Comparison of ENCODE assay signal across 19 cellular contexts in the genomic region with DNA sequence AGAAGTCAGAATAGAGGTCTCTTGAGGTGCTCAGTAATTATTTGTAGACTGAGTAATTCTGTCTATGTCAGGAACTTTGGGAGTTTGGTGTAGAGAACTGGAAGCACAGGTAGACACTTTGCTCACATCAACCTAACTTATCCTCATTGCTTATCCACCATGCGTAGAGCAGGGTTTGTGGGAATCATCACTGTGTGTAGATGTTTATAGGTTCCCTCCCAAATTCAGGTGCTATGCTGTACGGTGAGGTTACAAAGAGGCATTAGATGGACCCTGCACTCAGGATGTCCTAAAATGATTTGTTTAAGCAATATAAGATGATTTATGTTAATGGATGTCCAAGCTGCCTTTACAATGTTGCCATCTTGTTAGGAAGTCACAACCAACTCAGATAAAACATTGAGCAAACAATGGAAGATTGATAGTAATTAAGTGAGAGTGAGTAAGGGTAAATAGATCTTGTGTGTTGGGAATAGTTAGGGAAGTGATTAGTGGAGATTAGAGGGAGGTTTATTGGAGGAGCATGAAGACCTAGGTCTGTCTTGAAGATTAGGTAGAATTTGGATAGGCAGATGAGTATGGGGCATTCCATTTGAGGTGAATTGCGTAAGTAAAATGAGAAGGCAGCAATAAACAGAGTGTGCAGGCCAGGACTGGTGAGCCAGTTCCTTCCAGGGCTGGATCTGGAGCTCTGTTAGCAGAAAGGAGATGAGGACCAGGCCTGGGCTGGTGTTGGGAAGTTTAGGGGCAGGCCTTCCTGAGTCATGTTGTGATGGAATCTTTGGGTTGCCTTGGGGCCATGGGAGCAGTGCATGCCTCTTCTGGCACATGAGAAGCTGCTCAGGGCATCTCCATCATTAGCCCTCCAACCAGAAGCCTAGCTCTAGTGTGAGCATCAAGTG. TPM values are rescaled to one million over a fixed set of nuclear protein-coding genes. Genes with fewer than 3 reads are reported as not detected.
DNase-seq lines count a peak whose midpoint lies in the region; ATAC-seq, FAIRE-seq and TF ChIP-seq lines count a peak whose summit lies in the region.
"Had no signal": no experiment of that assay in that cellular context is flagged by ENCODE, and none has a peak within 500 bp of the region (broad histone marks: within the 10 kb centered on the region; RNA-seq: fewer than 3 reads in every experiment).

No MANE protein-coding gene starts in this region.

- intact Hi-C loops in right cardiac atrium (cut with DNase I), result loop anchor here in 2 of 4 donors (10.0 kb wide), 2 partner anchors 45 to 55 kb away; no protein-coding TSS in a partner anchor
- intact Hi-C loops in cardiac septum (cut with DNase I), result no loop called here
- intact Hi-C loops in HepG2 (cut with micrococcal nuclease; ENCODE audit: unreplicated experiment), result loop anchor here (5.0 kb wide), 1 partner anchor 98 kb away; no protein-coding TSS in a partner anchor

- no peak for TF ChIP-seq RAD21 in HepG2 (CRISPR knock-in tag; IDR thresholded peaks at IDR 0.05)

- H3K9me3 ChIP-seq in right cardiac atrium (ENCODE audit: control insufficient read depth, low read length) (no peaks in the 10 kb centered on the region), HepG2 (ENCODE audit: low read length) (peaks cover 9% of the 10 kb centered on the region; the same call in 1 of the 2 replicates), H9 (ENCODE audit: control insufficient read depth, low read depth, low read length) (no peaks in the 10 kb centered on the region)
- H3K9me3 ChIP-seq: neutrophil, tibial nerve had no signal

- H3K4me3 ChIP-seq in right cardiac atrium (ENCODE audit: low read length) (no peak overlapping the region), bronchial epithelial cell (ENCODE audit: low read depth, low read length) (no peak overlapping the region), HepG2 (replicated peaks in 1 of 3; ENCODE audit: insufficient read depth in 1 of 3, low read depth in 2 of 3, low read length in 3 of 3) (peak overlapping the region in 1 of 3 experiments; percentile 38; a peak in 1 of 6 replicates)
- H3K4me3 ChIP-seq: lung, tibial nerve had no signal

- no peak overlapping the region for H2BK20ac ChIP-seq in H9 (ENCODE audit: low read depth, low read length, poor library complexity, severe bottlenecking)

- peaks cover 10 to 16% of the 10 kb centered on the region in 2 experiments for H3K4me1 Mint-ChIP-seq in H9

- no peak for DNase-seq in right cardiac atrium
- no peak for DNase-seq in cardiac septum (ENCODE audit: low spot score)
- peak; percentile 98 for DNase-seq in bronchial epithelial cell (ENCODE audit: low read depth)
- DNase-seq in HepG2 (ENCODE audit: low spot score), result no peak
- no peak for DNase-seq in H9
- DNase-seq in cortex of kidney (lab: John Stamatoyannopoulos, UW), result no peak
- DNase-seq in effector CD8-positive, alpha-beta T cell (lab: John Stamatoyannopoulos, UW), result no peak
- DNase-seq: activated CD4-positive, CD25-positive, alpha-beta regulatory T cell treated with anti-CD3 and anti-CD28 coated beads, Interleukin-2, amount 50 U/mL, for 72 hours; activated T-cell treated with anti-CD3 and anti-CD28 coated beads, Interleukin-2, amount 50 U/mL, for 1 hour; DMS53; glutamatergic neuron; GOT3; NCI-H2107; stimulated activated CD4-positive, alpha-beta T cell treated with anti-CD3 and anti-CD28 coated beads, Interleukin-15, amount 100 ng/mL, for 24 hours had no signal

- H2AK5ac ChIP-seq in H9 (ENCODE audit: insufficient read length, low read length), result no peak overlapping the region

- no peak overlapping the region for H2AFZ ChIP-seq in HepG2 (ENCODE audit: low read length)
- no peak overlapping the region for H2AFZ ChIP-seq in H9 (ENCODE audit: low read length)

- 90% methylated on average over 3 of the region's 3 CpGs for WGBS in right cardiac atrium
- 75% methylated on average over 3 of the region's 3 CpGs for WGBS in HepG2 (ENCODE audit: low lambda C conversion rate)
- no CpG with 5 or more reads among the region's 3 CpGs for WGBS in H9 (ENCODE audit: extremely low coverage, insufficient read length, low lambda C conversion rate)

- CTCF ChIA-PET in HepG2 (lab: Yijun Ruan, JAX; ENCODE audit: low intra/inter-chr PET ratio, low total read pairs), result no interaction called here

- H4K91ac ChIP-seq in H9 (ENCODE audit: insufficient read length, low read depth, low read length), result no peak overlapping the region

- no peak overlapping the region for H3K4ac ChIP-seq in H9 (ENCODE audit: low read depth, low read length)

- H3K23ac ChIP-seq in H9 (ENCODE audit: insufficient read length, low read depth, low read length), result no peak overlapping the region

- BruUV-seq in HepG2 (replicated peaks; lab: Mats Ljungman, UMichigan), result no TSS peak

- H3K79me1 ChIP-seq in H9 (ENCODE audit: insufficient read depth, low read depth, low read length, poor library complexity, severe bottlenecking), result no peaks in the 10 kb centered on the region

- H3K18ac ChIP-seq in H9 (ENCODE audit: insufficient read length, low read depth, low read length), result no peak overlapping the region

- H4K5ac ChIP-seq in H9 (ENCODE audit: insufficient read length, low read depth, low read length), result no peak overlapping the region

- no peak overlapping the region for H4K8ac ChIP-seq in H9 (replicated peaks; ENCODE audit: insufficient read length, low read depth, low read length)

- H3K9ac ChIP-seq in HepG2 (ENCODE audit: insufficient read depth, low read depth, low read length) (peak overlapping the region; percentile 32; the same call in 1 of the 2 replicates), H9 (ENCODE audit: extremely low read depth, insufficient read length, low read length) (no peak overlapping the region)

- H3K9me3 Mint-ChIP-seq in H9, result peaks cover 8 to 12% of the 10 kb centered on the region in 2 experiments

- H3K27me3 ChIP-seq in right cardiac atrium (ENCODE audit: control insufficient read depth, insufficient read depth) (no peaks in the 10 kb centered on the region), bronchial epithelial cell (ENCODE audit: control insufficient read depth, insufficient read depth, low read length) (no peaks in the 10 kb centered on the region), HepG2 (ENCODE audit: control insufficient read depth in 1 of 2, insufficient read depth in 2 of 2, low read length in 2 of 2) (no peaks in the 10 kb centered on the region), H9 (ENCODE audit: insufficient read depth, low read length) (no peaks in the 10 kb centered on the region)
- H3K27me3 ChIP-seq: tibial nerve had no signal

- peaks cover 32% of the 10 kb centered on the region for H3K27me3 Mint-ChIP-seq in H9 (ENCODE audit: low read depth)

- POLR2A ChIA-PET in HepG2 (lab: Yijun Ruan, JAX), result interaction anchor here (1.0 to 3.5 kb wide), 5 partner anchors 9 to 21 kb away, joined by 3 to 28 read pairs (median 15); partner anchors contain the start of gene EPAS1

- ATAC-seq in right cardiac atrium, result no peak
- no peak for ATAC-seq in HepG2
- no peak for ATAC-seq in GM21360 (IDR thresholded peaks at IDR 0.05; ENCODE audit: unreplicated experiment)

- H4K20me1 ChIP-seq in HepG2 (ENCODE audit: insufficient read depth, low read length) (peaks cover 7% of the 10 kb centered on the region; the same call in 1 of the 2 replicates), H9 (ENCODE audit: control insufficient read depth, insufficient read depth, insufficient read length) (no peaks in the 10 kb centered on the region)

- no peak overlapping the region for H2BK120ac ChIP-seq in H9 (ENCODE audit: low read depth, low read length, poor library complexity, severe bottlenecking)

- in situ Hi-C loops in HepG2 (cut with HindIII; ENCODE audit: extremely low pct_ligation_motif_present, low pct_unique_long_range_greater_than_20kb), result no loop called here

- no peaks in the 10 kb centered on the region for H3K23me2 ChIP-seq in H9 (ENCODE audit: insufficient read length, low read depth, low read length, poor library complexity, severe bottlenecking)

- FAIRE-seq in bronchial epithelial cell (lab: Jason Lieb, UNC), result no peak
- no peak for FAIRE-seq in HepG2 (lab: Jason Lieb, UNC)

- H3K4me3 Mint-ChIP-seq in H9, result no peak overlapping the region

- H3K4me1 ChIP-seq in right cardiac atrium (ENCODE audit: control insufficient read depth, insufficient read depth, low read length), result peaks cover 42% of the 10 kb centered on the region
- peaks cover 100% of the 10 kb centered on the region for H3K4me1 ChIP-seq in HepG2 (ENCODE audit: insufficient read depth, low read length)
- peaks cover 6% of the 10 kb centered on the region; the same call in 1 of the 2 replicates for H3K4me1 ChIP-seq in H9 (ENCODE audit: insufficient read depth, low read length)

- peak overlapping the region; percentile 77 for H3K27ac ChIP-seq in right cardiac atrium (ENCODE audit: low read length)
- H3K27ac ChIP-seq in HepG2 (ENCODE audit: extremely low read length, insufficient read depth, low read length), result peak overlapping the region; percentile 97
- no peak overlapping the region for H3K27ac ChIP-seq in H9 (ENCODE audit: insufficient read length, low read depth, low read length)
- H3K27ac ChIP-seq: HL-60, neutrophil had no signal

- H3T11ph ChIP-seq in H9 (ENCODE audit: low read length), result no peak overlapping the region

- H3K4me2 ChIP-seq in HepG2 (ENCODE audit: low read depth, low read length) (peak overlapping the region; percentile 89), H9 (ENCODE audit: insufficient read depth, insufficient read length, low read length) (no peak overlapping the region)

- TF ChIP-seq POLR2A in HepG2 (IDR thresholded peaks at IDR 0.05; ENCODE audit: insufficient read depth in 1 of 2, low read depth in 2 of 2, low read length in 2 of 2), result 0 out of 4 replicates have a peak, but pooled peaks of 1 of the 2 experiments have one; percentile 3

- H3K56ac ChIP-seq in H9 (ENCODE audit: insufficient read length, low read depth, low read length), result no peak overlapping the region

- no peaks in the 10 kb centered on the region for H3K36me3 ChIP-seq in bronchial epithelial cell (ENCODE audit: control insufficient read depth, insufficient read depth, low read length)
- peaks cover 3 to 13% of the 10 kb centered on the region in 2 experiments; a peak in 4 of 5 replicates for H3K36me3 ChIP-seq in HepG2 (replicated peaks in 1 of 2; ENCODE audit: control insufficient read depth in 1 of 2, insufficient read depth in 2 of 2, low read length in 2 of 2)
- H3K36me3 ChIP-seq: neutrophil, tibial nerve had no signal

- H2BK5ac ChIP-seq in H9 (ENCODE audit: insufficient read length, low read length), result no peak overlapping the region

- H3K36me3 Mint-ChIP-seq in H9 (ENCODE audit: insufficient read depth in 1 of 3, low read depth in 3 of 3), result peaks cover 2 to 12% (median 9%) of the 10 kb centered on the region in 3 experiments; a peak in 6 of 7 replicates

- TF ChIP-seq CTCF in bronchial epithelial cell (IDR thresholded peaks at IDR 0.05; ENCODE audit: insufficient read depth, low read length, severe bottlenecking), result no peak
- no peak for TF ChIP-seq CTCF in HepG2 (CRISPR knock-in tag; IDR thresholded peaks at IDR 0.05)
- TF ChIP-seq CTCF in H9 (conservative IDR thresholded peaks at IDR 0.05), result no peak

- no peak overlapping the region for H3K27ac Mint-ChIP-seq in H9

- H3K79me2 ChIP-seq in HepG2 (ENCODE audit: insufficient read depth, low read length) (peaks cover 96% of the 10 kb centered on the region), H9 (ENCODE audit: insufficient read depth, low read length) (no peaks in the 10 kb centered on the region)

- no peak overlapping the region for H3K14ac ChIP-seq in H9 (ENCODE audit: insufficient read depth, low read length)

- TF ChIP-seq EP300 in HepG2 (IDR thresholded peaks at IDR 0.05; ENCODE audit: low read depth in 2 of 2, low read length in 2 of 2) (no peak), HepG2 (CRISPR knock-in tag; IDR thresholded peaks at IDR 0.05; ENCODE audit: borderline replicate concordance) (no peak)

- no peak overlapping the region for H2BK15ac ChIP-seq in H9 (ENCODE audit: low read depth, low read length)

- no peak overlapping the region for H2BK12ac ChIP-seq in H9 (ENCODE audit: insufficient read length, low read depth, low read length)

RNA-seq across cellular contexts. Expression of gene EPAS1, which starts 12.1 kb away (rescaled TPM):
- total RNA-seq in right cardiac atrium (100 to 1,000 TPM; 210 to 340 (median 268) TPM), cardiac septum (139 TPM), bronchial epithelial cell (99.8 and 102 TPM in 2 replicates), HepG2 (2016; rRNA removed; fragmentation: Illumina TruSeq; extraction: Trizol) (47.1 and 64.9 TPM in 2 replicates), H9 (2021) (1.1 and 1.4 TPM in 2 replicates)
- polyA plus RNA-seq in right cardiac atrium (149 TPM), HepG2 (2011; rRNA removed) (182 and 202 TPM in 2 replicates)
- 15.6 and 21.2 TPM in 2 replicates for total RNA-seq in HepG2 (2016; cell fraction: cytosol; rRNA removed; fragmentation: Illumina TruSeq; extraction: Trizol; ENCODE audit: low read depth)
- 45.9 and 54.8 TPM in 2 replicates for total RNA-seq in HepG2 (2016; cell fraction: insoluble cytoplasmic fraction; rRNA removed; fragmentation: Illumina TruSeq; extraction: Trizol)
- total RNA-seq in HepG2 (2016; cell fraction: membrane; rRNA removed; fragmentation: Illumina TruSeq; extraction: Trizol), result 54.5 and 63.7 TPM in 2 replicates
- 54.3 and 61.3 TPM in 2 replicates for total RNA-seq in HepG2 (2016; cell fraction: nucleus; rRNA removed; fragmentation: Illumina TruSeq; extraction: Trizol)
- polyA plus RNA-seq in HepG2 (2011; cell fraction: cytosol; rRNA removed), result 62.2 and 87.1 TPM in 2 replicates
- 133 and 141 TPM in 2 replicates for polyA plus RNA-seq in HepG2 (2011; cell fraction: nucleus; rRNA removed)
- polyA plus RNA-seq in HepG2 (2012), result 97.8 and 103 TPM in 2 replicates
- polyA plus RNA-seq in HepG2 (2016; cell fraction: cytosol; fragmentation: Illumina TruSeq; extraction: Trizol; ENCODE audit: low read depth), result 15.2 and 19.3 TPM in 2 replicates
- polyA plus RNA-seq in HepG2 (2016; cell fraction: insoluble cytoplasmic fraction; fragmentation: Illumina TruSeq; extraction: Trizol; ENCODE audit: low read depth), result 72.5 and 91.0 TPM in 2 replicates
- 64.7 and 77.7 TPM in 2 replicates for polyA plus RNA-seq in HepG2 (2016; cell fraction: membrane; fragmentation: Illumina TruSeq; extraction: Trizol; ENCODE audit: low read depth)
- polyA plus RNA-seq in HepG2 (2016; cell fraction: nucleus; fragmentation: Illumina TruSeq; extraction: Trizol; ENCODE audit: insufficient read depth, low read depth), result 74.5 and 82.8 TPM in 2 replicates
- 156 and 217 TPM in 2 replicates for polyA minus RNA-seq in HepG2 (2011; rRNA and poly(A)+ RNA removed; ENCODE audit: low replicate concordance)
- 122 and 129 TPM in 2 replicates for polyA minus RNA-seq in HepG2 (2011; cell fraction: cytosol; rRNA and poly(A)+ RNA removed)
- 185 and 262 TPM in 2 replicates for polyA minus RNA-seq in HepG2 (2011; cell fraction: nucleus; rRNA and poly(A)+ RNA removed)
